In the genomic region with DNA sequence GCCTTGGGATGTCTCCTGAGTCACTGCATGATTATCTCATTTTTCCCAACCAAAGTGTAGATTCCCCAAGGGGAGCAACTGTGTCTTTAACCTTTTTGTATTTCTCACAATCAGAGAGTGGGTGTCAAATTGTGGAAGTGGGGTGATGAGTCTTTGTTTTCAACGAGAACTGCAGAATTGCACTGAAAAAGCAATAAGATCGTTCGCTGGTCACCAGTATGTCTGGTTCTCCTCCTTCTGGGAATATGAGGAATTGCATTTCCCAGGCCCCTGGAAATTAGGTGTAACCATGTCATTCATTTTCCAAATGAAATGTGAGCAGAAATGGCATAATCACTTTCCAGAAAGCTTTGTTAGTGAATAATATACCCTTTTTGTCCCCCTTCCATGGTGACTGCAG, we compare ENCODE assay signal across 15 cellular contexts.
DNase-seq lines count a peak whose midpoint lies in the region; ATAC-seq and TF ChIP-seq lines count a peak whose summit lies in the region.
"Had no signal": no experiment of that assay in that cellular context is flagged by ENCODE, and none has a peak within 500 bp of the region (broad histone marks: within the 10 kb centered on the region; RNA-seq: fewer than 3 reads in every experiment).

No MANE protein-coding gene starts in this region.

- intact Hi-C loops in HCT116 (cut with micrococcal nuclease): no loop called here
- intact Hi-C loops in colonic mucosa (cut with DNase I): no loop called here
- intact Hi-C loops in ovary (cut with DNase I): no loop called here

- peak in 2 of 3 experiments; percentile 48 to 49; a peak in 4 of 6 replicates for TF ChIP-seq CTCF in HCT116 (IDR thresholded peaks at IDR 0.05 in 2 of 3, conservative IDR thresholded peaks at IDR 0.05 in 1 of 3; ENCODE audit: borderline replicate concordance in 1 of 3, insufficient read depth in 1 of 3, low read depth in 2 of 3, low read length in 2 of 3)
- TF ChIP-seq CTCF in choroid plexus epithelial cell (conservative IDR thresholded peaks at IDR 0.05; ENCODE audit: low read depth, low read length): peak; percentile 22
- TF ChIP-seq CTCF in colonic mucosa (IDR thresholded peaks at IDR 0.05): no peak
- no peak for TF ChIP-seq CTCF in ovary (IDR thresholded peaks at IDR 0.05)

- TF ChIP-seq POLR2A in HCT116 (IDR thresholded peaks at IDR 0.05; ENCODE audit: borderline replicate concordance, extremely low read depth, insufficient read depth, insufficient read length): no peak
- TF ChIP-seq POLR2A in ovary (IDR thresholded peaks at IDR 0.05): no peak

- no peaks in the 10 kb centered on the region for H4K20me1 ChIP-seq in HCT116 (ENCODE audit: insufficient read depth)

- peaks cover 30% of the 10 kb centered on the region for H3K27me3 ChIP-seq in HCT116 (ENCODE audit: insufficient read depth, low read length)
- no peaks in the 10 kb centered on the region for H3K27me3 ChIP-seq in mesenchymal stem cell (ENCODE audit: control insufficient read depth in 1 of 2, insufficient read depth in 1 of 2, low read length in 2 of 2)
- no peaks in the 10 kb centered on the region for H3K27me3 ChIP-seq in colonic mucosa
- no peaks in the 10 kb centered on the region for H3K27me3 ChIP-seq in ovary

- peak; percentile 65 for ATAC-seq in HCT116
- ATAC-seq: stimulated activated memory B cell treated with anti-CD40 and anti-IgM and Interleukin-4, amounts not matched to agents 10 μg/mL and 1 μg/mL and 100 μg/mL, for 72 hours had no signal

- TF ChIP-seq EP300 in ovary (IDR thresholded peaks at IDR 0.05): no peak

- no peak overlapping the region for H2AK5ac ChIP-seq in mesenchymal stem cell (ENCODE audit: low read length, severe bottlenecking)

- H3K9ac ChIP-seq in HCT116 (ENCODE audit: low read length) (no peak overlapping the region), mesenchymal stem cell (ENCODE audit: low read length) (peak overlapping the region; percentile 28), colonic mucosa (ENCODE audit: low read depth in 2 of 2, low read length in 2 of 2) (no peak overlapping the region)
- H3K9ac ChIP-seq: parathyroid adenoma had no signal

- RAD21 ChIA-PET in HCT116 (lab: Charles Lee; ENCODE audit: low non-redundant PET in 1 of 2, low total read pairs in 2 of 2, uncharacterized antibody in 2 of 2, unreplicated experiment in 2 of 2): no interaction called here

- no peak overlapping the region for H3K18ac ChIP-seq in mesenchymal stem cell (ENCODE audit: low read depth in 1 of 2, low read length in 2 of 2)

- H3K27ac ChIP-seq in HCT116 (ENCODE audit: low read depth, low read length): no peak overlapping the region
- no peak overlapping the region for H3K27ac ChIP-seq in mesenchymal stem cell (ENCODE audit: low read length, poor library complexity, severe bottlenecking)
- H3K27ac ChIP-seq in colonic mucosa: no peak overlapping the region
- H3K27ac ChIP-seq in ovary: no peak overlapping the region
- H3K27ac ChIP-seq: parathyroid adenoma had no signal

- H4K8ac ChIP-seq in mesenchymal stem cell (ENCODE audit: low read length): no peak overlapping the region

- no peak overlapping the region for H4K91ac ChIP-seq in mesenchymal stem cell (ENCODE audit: low read length)

- H3K4me2 ChIP-seq in HCT116 (ENCODE audit: low read length): no peak overlapping the region
- H3K4me2 ChIP-seq in mesenchymal stem cell (ENCODE audit: low read length, poor library complexity, severe bottlenecking): no peak overlapping the region

- WGBS in mesenchymal stem cell: 72% methylated on average over 3 of the region's 3 CpGs
- 35 to 50% (median 39%) methylated on average over 3 of the region's 3 CpGs for WGBS in ovary, 3 donors

- H3K23ac ChIP-seq in mesenchymal stem cell (ENCODE audit: low read length in 2 of 2): no peak overlapping the region

- H3K79me2 ChIP-seq in HCT116 (ENCODE audit: insufficient read depth, low read length): no peaks in the 10 kb centered on the region
- H3K79me2 ChIP-seq: parathyroid adenoma had no signal

- no peak overlapping the region for H3K4me3 ChIP-seq in HCT116 (replicated peaks in 1 of 2; ENCODE audit: low read depth in 1 of 2, low read length in 2 of 2)
- H3K4me3 ChIP-seq in choroid plexus epithelial cell (ENCODE audit: low read depth, low read length): no peak overlapping the region
- peak overlapping the region in 1 of 2 experiments; percentile 43 for H3K4me3 ChIP-seq in mesenchymal stem cell (ENCODE audit: insufficient read depth in 1 of 2, low read depth in 1 of 2, low read length in 2 of 2)
- no peak overlapping the region for H3K4me3 ChIP-seq in colonic mucosa
- no peak overlapping the region for H3K4me3 ChIP-seq in ovary

- H2BK5ac ChIP-seq in mesenchymal stem cell (ENCODE audit: low read depth, low read length, poor library complexity, severe bottlenecking): no peak overlapping the region

- no peak overlapping the region for H2BK15ac ChIP-seq in mesenchymal stem cell (ENCODE audit: low read depth, poor library complexity, severe bottlenecking)

- no peak overlapping the region for H2BK12ac ChIP-seq in mesenchymal stem cell (ENCODE audit: low read length in 2 of 2)

- CTCF ChIA-PET in HCT116 (lab: Charles Lee): no interaction called here

- no peak overlapping the region for H3K14ac ChIP-seq in mesenchymal stem cell (ENCODE audit: low read length in 2 of 2)

- H3K36me3 ChIP-seq in HCT116 (ENCODE audit: control insufficient read depth in 1 of 2, insufficient read depth in 2 of 2, low read length in 2 of 2) (no peaks in the 10 kb centered on the region), mesenchymal stem cell (ENCODE audit: control insufficient read depth in 1 of 2, insufficient read depth in 2 of 2, low read depth in 1 of 2, low read length in 2 of 2) (no peaks in the 10 kb centered on the region), colonic mucosa (no peaks in the 10 kb centered on the region), ovary (no peaks in the 10 kb centered on the region)

- no peaks in the 10 kb centered on the region for H3K9me2 ChIP-seq in HCT116 (ENCODE audit: insufficient read depth)

- POLR2A ChIA-PET in HCT116 (lab: Charles Lee): no interaction called here

- no peak overlapping the region for H2BK120ac ChIP-seq in mesenchymal stem cell (ENCODE audit: low read depth, low read length)

- H3K9me3 ChIP-seq in HCT116 (ENCODE audit: control insufficient read depth in 1 of 2, insufficient read depth in 1 of 2, low read depth in 1 of 2, low read length in 2 of 2): no peaks in the 10 kb centered on the region
- no peaks in the 10 kb centered on the region for H3K9me3 ChIP-seq in mesenchymal stem cell (ENCODE audit: control insufficient read depth, low read length)
- H3K9me3 ChIP-seq in colonic mucosa: no peaks in the 10 kb centered on the region
- no peaks in the 10 kb centered on the region for H3K9me3 ChIP-seq in ovary

- H3K79me1 ChIP-seq in mesenchymal stem cell (replicated peaks; ENCODE audit: low read length, poor library complexity, severe bottlenecking): no peaks in the 10 kb centered on the region

- no TSS peak for BruUV-seq in HCT116 (replicated peaks; lab: Mats Ljungman, UMichigan)

- H2AFZ ChIP-seq in HCT116 (ENCODE audit: low read depth, low read length, poor library complexity, severe bottlenecking) (no peak overlapping the region), mesenchymal stem cell (ENCODE audit: low read depth, low read length) (no peak overlapping the region)
- H2AFZ ChIP-seq: parathyroid adenoma had no signal

- H3K4me1 ChIP-seq in HCT116 (ENCODE audit: control insufficient read depth in 1 of 2, insufficient read depth in 2 of 2, low read length in 2 of 2): no peaks in the 10 kb centered on the region
- H3K4me1 ChIP-seq in mesenchymal stem cell (ENCODE audit: control insufficient read depth, insufficient read depth, low read depth, low read length): no peaks in the 10 kb centered on the region
- H3K4me1 ChIP-seq in colonic mucosa: no peaks in the 10 kb centered on the region
- H3K4me1 ChIP-seq in ovary (ENCODE audit: insufficient read depth): no peaks in the 10 kb centered on the region
- H3K4me1 ChIP-seq: parathyroid adenoma had no signal

- DNase-seq in AG08395 (ENCODE audit: low spot score) (peak; percentile 33), HCT116 (ENCODE audit: low read depth, low spot score) (no peak), choroid plexus epithelial cell (ENCODE audit: low read depth) (peak; percentile 4), mesenchymal stem cell (no peak), colonic mucosa (no peak), ovary (no peak), LoVo (ENCODE audit: low spot score) (no peak), hepatic stellate cell (ENCODE audit: low spot score) (no peak)
- DNase-seq: dermis blood vessel endothelial cell; HCEC 1CT; NCI-H510A; SHP77 treated with DMSO at 0.1 percent for 48 hours; stimulated activated CD4-positive, alpha-beta T cell treated with anti-CD3 and anti-CD28 coated beads, Interleukin-4, amount 100 ng/mL, for 1 hour had no signal

- H3K4ac ChIP-seq in mesenchymal stem cell (ENCODE audit: low read depth in 1 of 2, low read length in 2 of 2): no peak overlapping the region

- TF ChIP-seq RAD21 in HCT116 (IDR thresholded peaks at IDR 0.05; ENCODE audit: low read depth): peak; percentile 44

TF ChIP-seq in HCT116, 20 proteins besides CTCF, POLR2A, EP300 and RAD21:
- TF ChIP-seq, protein P1, sequence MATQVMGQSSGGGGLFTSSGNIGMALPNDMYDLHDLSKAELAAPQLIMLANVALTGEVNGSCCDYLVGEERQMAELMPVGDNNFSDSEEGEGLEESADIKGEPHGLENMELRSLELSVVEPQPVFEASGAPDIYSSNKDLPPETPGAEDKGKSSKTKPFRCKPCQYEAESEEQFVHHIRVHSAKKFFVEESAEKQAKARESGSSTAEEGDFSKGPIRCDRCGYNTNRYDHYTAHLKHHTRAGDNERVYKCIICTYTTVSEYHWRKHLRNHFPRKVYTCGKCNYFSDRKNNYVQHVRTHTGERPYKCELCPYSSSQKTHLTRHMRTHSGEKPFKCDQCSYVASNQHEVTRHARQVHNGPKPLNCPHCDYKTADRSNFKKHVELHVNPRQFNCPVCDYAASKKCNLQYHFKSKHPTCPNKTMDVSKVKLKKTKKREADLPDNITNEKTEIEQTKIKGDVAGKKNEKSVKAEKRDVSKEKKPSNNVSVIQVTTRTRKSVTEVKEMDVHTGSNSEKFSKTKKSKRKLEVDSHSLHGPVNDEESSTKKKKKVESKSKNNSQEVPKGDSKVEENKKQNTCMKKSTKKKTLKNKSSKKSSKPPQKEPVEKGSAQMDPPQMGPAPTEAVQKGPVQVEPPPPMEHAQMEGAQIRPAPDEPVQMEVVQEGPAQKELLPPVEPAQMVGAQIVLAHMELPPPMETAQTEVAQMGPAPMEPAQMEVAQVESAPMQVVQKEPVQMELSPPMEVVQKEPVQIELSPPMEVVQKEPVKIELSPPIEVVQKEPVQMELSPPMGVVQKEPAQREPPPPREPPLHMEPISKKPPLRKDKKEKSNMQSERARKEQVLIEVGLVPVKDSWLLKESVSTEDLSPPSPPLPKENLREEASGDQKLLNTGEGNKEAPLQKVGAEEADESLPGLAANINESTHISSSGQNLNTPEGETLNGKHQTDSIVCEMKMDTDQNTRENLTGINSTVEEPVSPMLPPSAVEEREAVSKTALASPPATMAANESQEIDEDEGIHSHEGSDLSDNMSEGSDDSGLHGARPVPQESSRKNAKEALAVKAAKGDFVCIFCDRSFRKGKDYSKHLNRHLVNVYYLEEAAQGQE (IDR thresholded peaks at IDR 0.05; ENCODE audit: low read depth): no peak
- no peak for TF ChIP-seq JUND (IDR thresholded peaks at IDR 0.05)

Comparison
In these comparisons a context has a peak if more than half of its experiments do, and no peak if none do; other contexts are left out.
1. DNase-seq: peak in AG08395 (single experiment) and choroid plexus epithelial cell (single experiment); none in HCT116 (single experiment), mesenchymal stem cell (single experiment), colonic mucosa (single experiment), ovary (0 of 5), LoVo (single experiment) and hepatic stellate cell (single experiment).
2. CTCF ChIP-seq: peak in HCT116 (2 of 3) and choroid plexus epithelial cell (single experiment); none in colonic mucosa (single experiment) and ovary (0 of 3).